In genomic region chr1:64569376-64569775, GRCh38 we compare ENCODE assay signal across 30 cellular contexts.
DNase-seq lines count a peak whose midpoint lies in the region; ATAC-seq and TF ChIP-seq lines count a peak whose summit lies in the region.
"Had no signal": no experiment of that assay in that cellular context is flagged by ENCODE, and none has a peak within 500 bp of the region (broad histone marks: within the 10 kb centered on the region; RNA-seq: fewer than 3 reads in every experiment).

No MANE protein-coding gene starts in this region.

- H2AFZ ChIP-seq in PC-9, result no peak overlapping the region
- H2AFZ ChIP-seq: hepatocyte had no signal

- CTCF ChIA-PET in PC-9 (lab: Charles Lee), result no interaction called here

- H3K9ac ChIP-seq in colonic mucosa (ENCODE audit: low read depth in 2 of 2, low read length in 2 of 2), result no peak overlapping the region
- H3K9ac ChIP-seq: KMS-11 had no signal

- peak; percentile 76 for DNase-seq in MV-4-11 (lab: John Stamatoyannopoulos, UW)
- peak; percentile 33 for DNase-seq in SKM-1 treated with dmso at 0.1 percent for 144 hours (lab: John Stamatoyannopoulos, UW; ENCODE audit: unreplicated experiment)
- peak; percentile 21 to 46 for DNase-seq in foreskin keratinocyte
- no peak for DNase-seq in upper lobe of right lung
- no peak for DNase-seq in NCI-H526 treated with DMSO at 0.1 percent for 48 hours (lab: John Stamatoyannopoulos, UW)
- DNase-seq in colonic mucosa, result no peak
- DNase-seq in PC-9, result no peak
- DNase-seq: activated CD4-positive, alpha-beta memory T cell treated with anti-CD3 and anti-CD28 coated beads for 36 hours; activated CD8-positive, alpha-beta memory T cell treated with anti-CD3 and anti-CD28 coated beads, Interleukin-2, amount 50 U/mL, for 48 hours; activated naive CD8-positive, alpha-beta T cell treated with anti-CD3 and anti-CD28 coated beads for 36 hours; CD4-positive, alpha-beta T cell; DMS153; gastrocnemius medialis; GF-D8; H7; left ventricle myocardium superior; mucosa of descending colon; NCI-H1694 treated with DMSO at 0.1 percent for 48 hours; NCI-H2171; NCI-H524 treated with DMSO at 0.1 percent for 48 hours; right lobe of liver; stimulated activated naive CD8-positive, alpha-beta T cell treated with anti-CD3 and anti-CD28 coated beads, Interleukin-15, Interleukin-2, amounts not matched to agents 100 U/mL and 50 U/mL, for 24 hours; T-helper 9 cell had no signal

- H3K9me3 ChIP-seq in upper lobe of right lung, result no peaks in the 10 kb centered on the region
- H3K9me3 ChIP-seq in colonic mucosa, result no peaks in the 10 kb centered on the region
- H3K9me3 ChIP-seq in PC-9 (ENCODE audit: insufficient read depth, low read depth), result no peaks in the 10 kb centered on the region
- H3K9me3 ChIP-seq: ascending aorta, gastrocnemius medialis, mucosa of descending colon, right lobe of liver, thoracic aorta had no signal

- no peak overlapping the region for H3K4me3 ChIP-seq in upper lobe of right lung
- no peak overlapping the region for H3K4me3 ChIP-seq in colonic mucosa
- H3K4me3 ChIP-seq in PC-9, result no peak overlapping the region
- H3K4me3 ChIP-seq: ascending aorta, gastrocnemius medialis, hepatocyte, mucosa of descending colon, right lobe of liver, thoracic aorta had no signal

- no peaks in the 10 kb centered on the region for H3K36me3 ChIP-seq in upper lobe of right lung
- H3K36me3 ChIP-seq in colonic mucosa, result no peaks in the 10 kb centered on the region
- no peaks in the 10 kb centered on the region for H3K36me3 ChIP-seq in PC-9 (ENCODE audit: low read depth)
- H3K36me3 ChIP-seq: ascending aorta, gastrocnemius medialis, right lobe of liver, thoracic aorta had no signal

- no TSS peak for BruUV-seq in PC-9 (replicated peaks; lab: Mats Ljungman, UMichigan)

- H3K79me2 ChIP-seq in PC-9 (ENCODE audit: low read depth), result no peaks in the 10 kb centered on the region

- POLR2A ChIA-PET in PC-9 (lab: Charles Lee; ENCODE audit: unreplicated experiment), result no interaction called here

- no peaks in the 10 kb centered on the region for H4K20me1 ChIP-seq in PC-9 (ENCODE audit: insufficient read depth)

- peaks cover 16% of the 10 kb centered on the region for H3K4me1 ChIP-seq in foreskin keratinocyte
- H3K4me1 ChIP-seq in upper lobe of right lung, result peaks cover 8% of the 10 kb centered on the region
- H3K4me1 ChIP-seq in colonic mucosa, result no peaks in the 10 kb centered on the region
- no peaks in the 10 kb centered on the region for H3K4me1 ChIP-seq in PC-9 (replicated peaks; ENCODE audit: insufficient read depth)
- H3K4me1 ChIP-seq: ascending aorta, right lobe of liver had no signal

- ATAC-seq in foreskin keratinocyte (no peak), upper lobe of right lung (peak; percentile 19)
- ATAC-seq: activated CD4-positive, CD25-positive, alpha-beta regulatory T cell treated with anti-CD3 and anti-CD28 coated beads, Interleukin-2, amount 50 U/mL, for 24 hours; gastrocnemius medialis; left ventricle myocardium superior; mucosa of descending colon; right lobe of liver; SK-N-SH treated with all-trans-retinoic acid at 6 μM for 48 hours; stimulated activated naive CD8-positive, alpha-beta T cell treated with anti-CD3 and anti-CD28 coated beads, Interleukin-15, Interleukin-2, amounts not matched to agents 100 U/mL and 50 U/mL, for 24 hours had no signal

- no peaks in the 10 kb centered on the region for H3F3A ChIP-seq in PC-9 (ENCODE audit: insufficient read depth, low read depth)

- no peaks in the 10 kb centered on the region for H3K27me3 ChIP-seq in foreskin keratinocyte
- H3K27me3 ChIP-seq in upper lobe of right lung, result no peaks in the 10 kb centered on the region
- no peaks in the 10 kb centered on the region for H3K27me3 ChIP-seq in colonic mucosa
- no peaks in the 10 kb centered on the region for H3K27me3 ChIP-seq in PC-9 (ENCODE audit: insufficient read depth, low read depth)
- H3K27me3 ChIP-seq: ascending aorta, gastrocnemius medialis, hepatocyte, right lobe of liver had no signal

- intact Hi-C loops in upper lobe of right lung (cut with DNase I), result no loop called here
- intact Hi-C loops in colonic mucosa (cut with DNase I), result no loop called here
- intact Hi-C loops in PC-9 (cut with micrococcal nuclease; ENCODE audit: unreplicated experiment), result no loop called here

- no peak for TF ChIP-seq CTCF in foreskin keratinocyte (conservative IDR thresholded peaks at IDR 0.05)
- no peak for TF ChIP-seq CTCF in upper lobe of right lung (IDR thresholded peaks at IDR 0.05)
- no peak for TF ChIP-seq CTCF in colonic mucosa (IDR thresholded peaks at IDR 0.05)
- TF ChIP-seq CTCF in PC-9 (conservative IDR thresholded peaks at IDR 0.05), result no peak

- no peaks in the 10 kb centered on the region for H3K9me2 ChIP-seq in PC-9 (ENCODE audit: insufficient read depth)

- H3K27ac ChIP-seq in foreskin keratinocyte (no peak overlapping the region), upper lobe of right lung (no peak overlapping the region), colonic mucosa (no peak overlapping the region), PC-9 (no peak overlapping the region)
- H3K27ac ChIP-seq: ascending aorta, gastrocnemius medialis, hepatocyte, KMS-11, right lobe of liver, RWPE1, thoracic aorta had no signal

- H3K4me2 ChIP-seq in PC-9, result no peak overlapping the region
- H3K4me2 ChIP-seq: hepatocyte, KMS-11 had no signal

Comparison
In these comparisons a context has a peak if more than half of its experiments do, and no peak if none do; other contexts are left out.
1. DNase-seq: peak in MV-4-11 (single experiment), SKM-1 treated with dmso at 0.1 percent for 144 hours (single experiment) and foreskin keratinocyte (2 of 2); none in upper lobe of right lung (single experiment), NCI-H526 treated with DMSO at 0.1 percent for 48 hours (single experiment), colonic mucosa (single experiment) and PC-9 (0 of 2).